In genomic region chr19:45886427-45887310, GRCh38 we compare ENCODE assay signal across 1 cellular context.
TF ChIP-seq lines count a peak whose summit lies in the region.

No MANE protein-coding gene starts in this region.

TF ChIP-seq in K562, 482 proteins besides CTCF, POLR2A, EP300 and RAD21 (continued from another document and continues in another):
- TF ChIP-seq DLX4 (CRISPR knock-in tag; IDR thresholded peaks at IDR 0.05) (no peak), KLF6 (CRISPR knock-in tag; IDR thresholded peaks at IDR 0.05; ENCODE audit: borderline replicate concordance) (no peak), ZNF134 (CRISPR knock-in tag; conservative IDR thresholded peaks at IDR 0.05) (no peak), ERF (CRISPR knock-in tag; IDR thresholded peaks at IDR 0.05) (0 out of 2 replicates have a peak, but pooled peaks have one; percentile 34), RBM34 (IDR thresholded peaks at IDR 0.05; ENCODE audit: borderline replicate concordance, insufficient read depth, low read length) (no peak), TRIM28 (IDR thresholded peaks at IDR 0.05) (no peak), ATF7 (IDR thresholded peaks at IDR 0.05) (peak; percentile 69), ILF3 (IDR thresholded peaks at IDR 0.05; ENCODE audit: borderline replicate concordance) (no peak), DMBX1 (CRISPR knock-in tag; IDR thresholded peaks at IDR 0.05; ENCODE audit: borderline replicate concordance) (no peak), CCNT2 (IDR thresholded peaks at IDR 0.05; ENCODE audit: borderline replicate concordance, extremely low read depth, insufficient read length, low read depth, low read length) (no peak), BRD4 (IDR thresholded peaks at IDR 0.05) (no peak), BRCA1 (IDR thresholded peaks at IDR 0.05) (no peak), BRCA1 (CRISPR knock-in tag; IDR thresholded peaks at IDR 0.05) (no peak), PCBP2 (IDR thresholded peaks at IDR 0.05; ENCODE audit: low read depth, low read length, poor library complexity, severe bottlenecking) (no peak), ZNF165 (CRISPR knock-in tag; IDR thresholded peaks at IDR 0.05; ENCODE audit: borderline replicate concordance) (no peak), HNRNPUL1 (IDR thresholded peaks at IDR 0.05; ENCODE audit: low read length) (no peak), POLR2H (tag; IDR thresholded peaks at IDR 0.05; ENCODE audit: low read depth) (no peak), EP400 (IDR thresholded peaks at IDR 0.05) (peak; percentile 78), GABPA (tag; conservative IDR thresholded peaks at IDR 0.05; ENCODE audit: low read depth) (peak; percentile 94), TBL1XR1 (IDR thresholded peaks at IDR 0.05; ENCODE audit: low read length in 2 of 2) (peak in 1 of 2 experiments; percentile 70; a peak in 2 of 4 replicates), ZNF133 (CRISPR knock-in tag; IDR thresholded peaks at IDR 0.05) (no peak), ID3 (CRISPR knock-in tag; IDR thresholded peaks at IDR 0.05) (no peak), ID3 (tag; IDR thresholded peaks at IDR 0.05) (no peak), RBM39 (optimal IDR thresholded peaks at IDR 0.05; ENCODE audit: low read depth, low read length) (no peak), KAT7 (CRISPR knock-in tag; IDR thresholded peaks at IDR 0.05; ENCODE audit: borderline replicate concordance) (peak; percentile 88), STAG1 (CRISPR knock-in tag; IDR thresholded peaks at IDR 0.05; ENCODE audit: borderline replicate concordance) (no peak), FOXK1 (CRISPR knock-in tag; IDR thresholded peaks at IDR 0.05; ENCODE audit: borderline replicate concordance) (0 out of 2 replicates have a peak, but pooled peaks have one; percentile 61), FOS (IDR thresholded peaks at IDR 0.05; ENCODE audit: extremely low read depth, insufficient read length) (no peak), PRPF4 (IDR thresholded peaks at IDR 0.05; ENCODE audit: insufficient read depth, low read depth, low read length, poor library complexity, severe bottlenecking) (no peak), ETV1 (tag; conservative IDR thresholded peaks at IDR 0.05; ENCODE audit: low read depth) (peak; percentile 53), ZBTB9 (CRISPR knock-in tag; IDR thresholded peaks at IDR 0.05) (no peak), ZNF232 (CRISPR knock-in tag; IDR thresholded peaks at IDR 0.05) (peak; percentile 79; the same call in 1 of the 2 replicates), NCOA2 (IDR thresholded peaks at IDR 0.05; ENCODE audit: partially characterized antibody in 2 of 2) (no peak), TCF7L2 (IDR thresholded peaks at IDR 0.05; ENCODE audit: low read depth, low read length) (no peak; the same call in 1 of the 2 replicates), BACH1 (tag; IDR thresholded peaks at IDR 0.05) (no peak), HCFC1 (IDR thresholded peaks at IDR 0.05; ENCODE audit: low read depth, low read length) (peak; percentile 94), ATF1 (CRISPR knock-in tag; IDR thresholded peaks at IDR 0.05) (no peak), ATF1 (tag; IDR thresholded peaks at IDR 0.05) (peak; percentile 96), ZBTB1 (CRISPR knock-in tag; IDR thresholded peaks at IDR 0.05; ENCODE audit: borderline replicate concordance, low read depth) (no peak; the same call in 1 of the 2 replicates), ZNF212 (CRISPR knock-in tag; IDR thresholded peaks at IDR 0.05) (no peak), PTBP1 (IDR thresholded peaks at IDR 0.05; ENCODE audit: low read depth, low read length) (no peak), ZEB2 (IDR thresholded peaks at IDR 0.05) (no peak), TAL1 (IDR thresholded peaks at IDR 0.05) (no peak), KLF10 (CRISPR knock-in tag; IDR thresholded peaks at IDR 0.05) (no peak), ZNF3 (CRISPR knock-in tag; IDR thresholded peaks at IDR 0.05) (no peak), TSC22D4 (tag; IDR thresholded peaks at IDR 0.05) (no peak), MAX (CRISPR knock-in tag; IDR thresholded peaks at IDR 0.05) (no peak; the same call in 1 of the 2 replicates), PHB2 (IDR thresholded peaks at IDR 0.05; ENCODE audit: low read depth) (no peak), ESRRB (CRISPR knock-in tag; IDR thresholded peaks at IDR 0.05; ENCODE audit: borderline replicate concordance) (no peak), EZH2 (IDR thresholded peaks at IDR 0.05; ENCODE audit: borderline replicate concordance, low read depth, low read length) (no peak), FOXA3 (CRISPR knock-in tag; conservative IDR thresholded peaks at IDR 0.05 in 1 of 2, IDR thresholded peaks at IDR 0.05 in 1 of 2) (no peak; a peak in 1 of 4 replicates), ZNF780A (CRISPR knock-in tag; IDR thresholded peaks at IDR 0.05) (no peak), KDM4B (IDR thresholded peaks at IDR 0.05; ENCODE audit: borderline replicate concordance in 2 of 2, low read depth in 1 of 2) (peak in 1 of 2 experiments; percentile 93; a peak in 1 of 4 replicates), FIP1L1 (IDR thresholded peaks at IDR 0.05; ENCODE audit: low read depth, low read length, poor library complexity, severe bottlenecking) (no peak), NR2C2 (CRISPR knock-in tag; IDR thresholded peaks at IDR 0.05) (no peak), NR2C2 (tag; IDR thresholded peaks at IDR 0.05) (peak; percentile 69; the same call in 1 of the 2 replicates), KAT2B (IDR thresholded peaks at IDR 0.05; ENCODE audit: low read depth, low read length) (no peak), HLTF (IDR thresholded peaks at IDR 0.05) (no peak), ZNF280B (CRISPR knock-in tag; IDR thresholded peaks at IDR 0.05) (no peak), ZNF717 (CRISPR knock-in tag; IDR thresholded peaks at IDR 0.05) (no peak), RBM25 (IDR thresholded peaks at IDR 0.05; ENCODE audit: low read depth, low read length, severe bottlenecking) (no peak), ZNF324 (CRISPR knock-in tag; IDR thresholded peaks at IDR 0.05) (no peak), HIVEP1 (CRISPR knock-in tag; IDR thresholded peaks at IDR 0.05) (no peak)
- TF ChIP-seq, protein P1, sequence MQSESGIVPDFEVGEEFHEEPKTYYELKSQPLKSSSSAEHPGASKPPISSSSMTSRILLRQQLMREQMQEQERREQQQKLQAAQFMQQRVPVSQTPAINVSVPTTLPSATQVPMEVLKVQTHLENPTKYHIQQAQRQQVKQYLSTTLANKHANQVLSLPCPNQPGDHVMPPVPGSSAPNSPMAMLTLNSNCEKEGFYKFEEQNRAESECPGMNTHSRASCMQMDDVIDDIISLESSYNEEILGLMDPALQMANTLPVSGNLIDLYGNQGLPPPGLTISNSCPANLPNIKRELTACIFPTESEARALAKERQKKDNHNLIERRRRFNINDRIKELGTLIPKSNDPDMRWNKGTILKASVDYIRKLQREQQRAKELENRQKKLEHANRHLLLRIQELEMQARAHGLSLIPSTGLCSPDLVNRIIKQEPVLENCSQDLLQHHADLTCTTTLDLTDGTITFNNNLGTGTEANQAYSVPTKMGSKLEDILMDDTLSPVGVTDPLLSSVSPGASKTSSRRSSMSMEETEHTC (IDR thresholded peaks at IDR 0.05) = no peak
- TF ChIP-seq, protein P2, sequence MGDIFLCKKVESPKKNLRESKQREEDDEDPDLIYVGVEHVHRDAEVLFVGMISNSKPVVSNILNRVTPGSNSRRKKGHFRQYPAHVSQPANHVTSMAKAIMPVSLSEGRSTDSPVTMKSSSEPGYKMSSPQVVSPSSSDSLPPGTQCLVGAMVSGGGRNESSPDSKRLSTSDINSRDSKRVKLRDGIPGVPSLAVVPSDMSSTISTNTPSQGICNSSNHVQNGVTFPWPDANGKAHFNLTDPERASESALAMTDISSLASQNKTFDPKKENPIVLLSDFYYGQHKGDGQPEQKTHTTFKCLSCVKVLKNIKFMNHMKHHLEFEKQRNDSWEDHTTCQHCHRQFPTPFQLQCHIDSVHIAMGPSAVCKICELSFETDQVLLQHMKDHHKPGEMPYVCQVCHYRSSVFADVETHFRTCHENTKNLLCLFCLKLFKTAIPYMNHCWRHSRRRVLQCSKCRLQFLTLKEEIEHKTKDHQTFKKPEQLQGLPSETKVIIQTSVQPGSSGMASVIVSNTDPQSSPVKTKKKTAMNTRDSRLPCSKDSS (IDR thresholded peaks at IDR 0.05; ENCODE audit: low read depth, partially characterized antibody) = no peak
- TF ChIP-seq, protein P3, sequence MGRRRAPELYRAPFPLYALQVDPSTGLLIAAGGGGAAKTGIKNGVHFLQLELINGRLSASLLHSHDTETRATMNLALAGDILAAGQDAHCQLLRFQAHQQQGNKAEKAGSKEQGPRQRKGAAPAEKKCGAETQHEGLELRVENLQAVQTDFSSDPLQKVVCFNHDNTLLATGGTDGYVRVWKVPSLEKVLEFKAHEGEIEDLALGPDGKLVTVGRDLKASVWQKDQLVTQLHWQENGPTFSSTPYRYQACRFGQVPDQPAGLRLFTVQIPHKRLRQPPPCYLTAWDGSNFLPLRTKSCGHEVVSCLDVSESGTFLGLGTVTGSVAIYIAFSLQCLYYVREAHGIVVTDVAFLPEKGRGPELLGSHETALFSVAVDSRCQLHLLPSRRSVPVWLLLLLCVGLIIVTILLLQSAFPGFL (CRISPR knock-in tag; IDR thresholded peaks at IDR 0.05) = no peak
- TF ChIP-seq, protein P4, sequence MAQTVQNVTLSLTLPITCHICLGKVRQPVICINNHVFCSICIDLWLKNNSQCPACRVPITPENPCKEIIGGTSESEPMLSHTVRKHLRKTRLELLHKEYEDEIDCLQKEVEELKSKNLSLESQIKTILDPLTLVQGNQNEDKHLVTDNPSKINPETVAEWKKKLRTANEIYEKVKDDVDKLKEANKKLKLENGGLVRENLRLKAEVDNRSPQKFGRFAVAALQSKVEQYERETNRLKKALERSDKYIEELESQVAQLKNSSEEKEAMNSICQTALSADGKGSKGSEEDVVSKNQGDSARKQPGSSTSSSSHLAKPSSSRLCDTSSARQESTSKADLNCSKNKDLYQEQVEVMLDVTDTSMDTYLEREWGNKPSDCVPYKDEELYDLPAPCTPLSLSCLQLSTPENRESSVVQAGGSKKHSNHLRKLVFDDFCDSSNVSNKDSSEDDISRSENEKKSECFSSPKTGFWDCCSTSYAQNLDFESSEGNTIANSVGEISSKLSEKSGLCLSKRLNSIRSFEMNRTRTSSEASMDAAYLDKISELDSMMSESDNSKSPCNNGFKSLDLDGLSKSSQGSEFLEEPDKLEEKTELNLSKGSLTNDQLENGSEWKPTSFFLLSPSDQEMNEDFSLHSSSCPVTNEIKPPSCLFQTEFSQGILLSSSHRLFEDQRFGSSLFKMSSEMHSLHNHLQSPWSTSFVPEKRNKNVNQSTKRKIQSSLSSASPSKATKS (CRISPR knock-in tag; IDR thresholded peaks at IDR 0.05) = no peak
- TF ChIP-seq, protein P5, sequence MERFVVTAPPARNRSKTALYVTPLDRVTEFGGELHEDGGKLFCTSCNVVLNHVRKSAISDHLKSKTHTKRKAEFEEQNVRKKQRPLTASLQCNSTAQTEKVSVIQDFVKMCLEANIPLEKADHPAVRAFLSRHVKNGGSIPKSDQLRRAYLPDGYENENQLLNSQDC (CRISPR knock-in tag; IDR thresholded peaks at IDR 0.05) = no peak
- TF ChIP-seq, protein P6, sequence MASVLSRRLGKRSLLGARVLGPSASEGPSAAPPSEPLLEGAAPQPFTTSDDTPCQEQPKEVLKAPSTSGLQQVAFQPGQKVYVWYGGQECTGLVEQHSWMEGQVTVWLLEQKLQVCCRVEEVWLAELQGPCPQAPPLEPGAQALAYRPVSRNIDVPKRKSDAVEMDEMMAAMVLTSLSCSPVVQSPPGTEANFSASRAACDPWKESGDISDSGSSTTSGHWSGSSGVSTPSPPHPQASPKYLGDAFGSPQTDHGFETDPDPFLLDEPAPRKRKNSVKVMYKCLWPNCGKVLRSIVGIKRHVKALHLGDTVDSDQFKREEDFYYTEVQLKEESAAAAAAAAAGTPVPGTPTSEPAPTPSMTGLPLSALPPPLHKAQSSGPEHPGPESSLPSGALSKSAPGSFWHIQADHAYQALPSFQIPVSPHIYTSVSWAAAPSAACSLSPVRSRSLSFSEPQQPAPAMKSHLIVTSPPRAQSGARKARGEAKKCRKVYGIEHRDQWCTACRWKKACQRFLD (CRISPR knock-in tag; IDR thresholded peaks at IDR 0.05) = no peak
- TF ChIP-seq, protein P7, sequence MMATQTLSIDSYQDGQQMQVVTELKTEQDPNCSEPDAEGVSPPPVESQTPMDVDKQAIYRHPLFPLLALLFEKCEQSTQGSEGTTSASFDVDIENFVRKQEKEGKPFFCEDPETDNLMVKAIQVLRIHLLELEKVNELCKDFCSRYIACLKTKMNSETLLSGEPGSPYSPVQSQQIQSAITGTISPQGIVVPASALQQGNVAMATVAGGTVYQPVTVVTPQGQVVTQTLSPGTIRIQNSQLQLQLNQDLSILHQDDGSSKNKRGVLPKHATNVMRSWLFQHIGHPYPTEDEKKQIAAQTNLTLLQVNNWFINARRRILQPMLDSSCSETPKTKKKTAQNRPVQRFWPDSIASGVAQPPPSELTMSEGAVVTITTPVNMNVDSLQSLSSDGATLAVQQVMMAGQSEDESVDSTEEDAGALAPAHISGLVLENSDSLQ (IDR thresholded peaks at IDR 0.05) = no peak
